ENCODE assay signal across 24 cellular contexts in genomic region chr2:64860936-64861335, GRCh38.
A peak's percentile ranks its signal among the peaks of the same experiment; 100 is the strongest.
DNase-seq lines count a peak whose midpoint lies in the region; TF ChIP-seq lines count a peak whose summit lies in the region.
"Had no signal": no experiment of that assay in that cellular context is flagged by ENCODE, and none has a peak within 500 bp of the region (broad histone marks: within the 10 kb centered on the region; RNA-seq: fewer than 3 reads in every experiment).

No MANE protein-coding gene starts in this region.

- TF ChIP-seq CTCF in breast epithelium (IDR thresholded peaks at IDR 0.05): no peak
- no peak for TF ChIP-seq CTCF in MCF 10A (IDR thresholded peaks at IDR 0.05; ENCODE audit: unreplicated experiment)
- TF ChIP-seq CTCF in tibial nerve (IDR thresholded peaks at IDR 0.05): no peak

- H3K4me1 Mint-ChIP-seq in MCF 10A (ENCODE audit: insufficient read depth, unreplicated experiment): peaks cover 11% of the 10 kb centered on the region

- WGBS in mesendoderm (ENCODE audit: extremely low coverage, insufficient coverage, low lambda C conversion rate): no CpG with 5 or more reads among the region's 1 CpG
- 81 to 88% methylated on average over 1 of the region's 1 CpG for WGBS in tibial nerve, 2 donors

- TF ChIP-seq EP300 in tibial nerve (IDR thresholded peaks at IDR 0.05): no peak

- peak overlapping the region; percentile 31 for H3K56ac ChIP-seq in mesendoderm (ENCODE audit: low read length)

- H3K4me2 ChIP-seq in mesendoderm (ENCODE audit: low read length): no peak overlapping the region
- H3K4me2 ChIP-seq: SK-N-SH had no signal

- H3K79me2 ChIP-seq in mesendoderm (ENCODE audit: control insufficient read depth, insufficient read depth, low read length): no peaks in the 10 kb centered on the region

- no peaks in the 10 kb centered on the region for H3K36me3 ChIP-seq in breast epithelium
- no peaks in the 10 kb centered on the region for H3K36me3 ChIP-seq in SK-N-MC (ENCODE audit: insufficient read depth, low read length)
- H3K36me3 ChIP-seq in mesendoderm (ENCODE audit: control insufficient read depth, insufficient read depth, low read length): no peaks in the 10 kb centered on the region
- H3K36me3 ChIP-seq in tibial nerve: no peaks in the 10 kb centered on the region
- H3K36me3 ChIP-seq: BE2C, HAP-1, neural progenitor cell had no signal

- TF ChIP-seq POLR2A in breast epithelium (IDR thresholded peaks at IDR 0.05): no peak
- no peak for TF ChIP-seq POLR2A in tibial nerve (IDR thresholded peaks at IDR 0.05)

- H3K23ac ChIP-seq in mesendoderm (ENCODE audit: low read length): no peak overlapping the region

- H3K27ac ChIP-seq in breast epithelium (peak overlapping the region; percentile 54 to 92), SK-N-MC (peak overlapping the region; percentile 51; the same call in 1 of the 2 replicates), mesendoderm (ENCODE audit: low read depth, low read length) (peak overlapping the region; percentile 13), tibial nerve (peak overlapping the region in 3 of 4 donors; percentile 93 to 97 (median 95))
- H3K27ac ChIP-seq: 22Rv1, neural progenitor cell had no signal

- H3K27ac Mint-ChIP-seq in MCF 10A (ENCODE audit: low read depth, unreplicated experiment): no peak overlapping the region
- H3K27ac Mint-ChIP-seq: activated naive CD8-positive, alpha-beta T cell; activated T-helper 1 cell treated with anti-CD3 and anti-CD28 coated beads, Interleukin-12 subunit alpha, Interleukin-12 subunit beta, Interleukin-2, Interleukin-4 antibody, amounts not matched to agents 30 ng/mL and 10 ng/mL and 1 ng/mL, durations not matched to agents 14 hours and 24 hours and 36 hours; neural progenitor cell had no signal

- no peak overlapping the region for H4K8ac ChIP-seq in mesendoderm (ENCODE audit: low read depth, low read length)

- BruUV-seq in MCF 10A (replicated peaks; lab: Mats Ljungman, UMichigan): no TSS peak

- H3K9me3 ChIP-seq in breast epithelium (no peaks in the 10 kb centered on the region), SK-N-MC (ENCODE audit: low read depth, low read length) (no peaks in the 10 kb centered on the region), tibial nerve (no peaks in the 10 kb centered on the region)
- H3K9me3 ChIP-seq: BE2C, HAP-1, mucosa of descending colon, SK-N-SH had no signal

- no peak overlapping the region for H2BK120ac ChIP-seq in mesendoderm (ENCODE audit: low read depth, low read length)

- DNase-seq in breast epithelium (ENCODE audit: low spot score in 2 of 2) (no peak), MCF 10A (ENCODE audit: unreplicated experiment) (no peak), SK-N-MC (ENCODE audit: low read depth, low spot score) (no peak), mesendoderm (no peak), tibial nerve (ENCODE audit: low spot score in 2 of 2) (no peak), NCI-H2029 treated with DMSO at 0.1 percent for 48 hours (lab: John Stamatoyannopoulos, UW) (no peak), NCI-H524 (lab: John Stamatoyannopoulos, UW) (no peak), HCEC 1CT (no peak)
- DNase-seq: activated CD4-positive, alpha-beta T cell treated with anti-CD3 and anti-CD28 coated beads for 1 hour; BE2C; dermis blood vessel endothelial cell; left cardiac atrium; NCI-H1436 treated with DMSO at 0.1 percent for 48 hours; NCI-H2171 treated with DMSO at 0.1 percent for 48 hours; NCI-H748 treated with DMSO at 0.1 percent for 48 hours; SK-N-SH; stimulated activated CD4-positive, alpha-beta T cell treated with anti-CD3 and anti-CD28 coated beads, Interleukin-1b, Interleukin-23, amount 100 ng/mL, for 48 hours; stimulated activated naive CD4-positive, alpha-beta T cell had no signal

- no peak overlapping the region for H3K4me3 Mint-ChIP-seq in MCF 10A (ENCODE audit: unreplicated experiment)
- H3K4me3 Mint-ChIP-seq: activated naive CD8-positive, alpha-beta T cell; activated T-helper 1 cell treated with anti-CD3 and anti-CD28 coated beads, Interleukin-12 subunit alpha, Interleukin-12 subunit beta, Interleukin-2, Interleukin-4 antibody, amounts not matched to agents 30 ng/mL and 10 ng/mL and 1 ng/mL, durations not matched to agents 14 hours and 24 hours and 36 hours; neural progenitor cell had no signal

- no peak overlapping the region for H2BK15ac ChIP-seq in mesendoderm (replicated peaks; ENCODE audit: low read depth)

- no peak overlapping the region for H3K4ac ChIP-seq in mesendoderm (ENCODE audit: low read depth, low read length)

- no peak overlapping the region for H3K9ac ChIP-seq in SK-N-MC (ENCODE audit: insufficient read length)
- H3K9ac ChIP-seq in mesendoderm (ENCODE audit: low read length): no peak overlapping the region
- H3K9ac ChIP-seq: neural progenitor cell, SK-N-SH had no signal

- H3K18ac ChIP-seq in mesendoderm (ENCODE audit: low read length): no peak overlapping the region

- intact Hi-C loops in breast epithelium (cut with DNase I; ENCODE audit: low total_unique reads): loop anchor here (10.0 kb wide), 2 partner anchors 276 to 526 kb away; no protein-coding TSS in a partner anchor
- intact Hi-C loops in MCF 10A (cut with micrococcal nuclease): no loop called here

- CTCF ChIA-PET in MCF 10A (lab: Yijun Ruan, JAX): interaction anchor here (1.3 to 1.6 kb wide), 2 partner anchors 12 to 208 kb away, joined by 5 to 6 read pairs; partner anchors contain the start of gene SERTAD2

- H3K27me3 Mint-ChIP-seq in MCF 10A (ENCODE audit: insufficient read depth, unreplicated experiment): no peaks in the 10 kb centered on the region

- H2BK5ac ChIP-seq in mesendoderm (ENCODE audit: low read length): no peak overlapping the region

- H3K4me3 ChIP-seq in breast epithelium (no peak overlapping the region), SK-N-MC (no peak overlapping the region), mesendoderm (ENCODE audit: low read length) (no peak overlapping the region), tibial nerve (no peak overlapping the region)
- H3K4me3 ChIP-seq: HAP-1, mucosa of descending colon, neural progenitor cell had no signal

- POLR2A ChIA-PET in MCF 10A (lab: Yijun Ruan, JAX): interaction anchor here (0.9 to 7.7 kb wide), 4 partner anchors 109 to 288 kb away, joined by 4 to 178 read pairs (median 65); partner anchors contain the start of gene SERTAD2

- no peaks in the 10 kb centered on the region for H3K79me1 ChIP-seq in mesendoderm (ENCODE audit: low read length)

- no peaks in the 10 kb centered on the region for H3K9me3 Mint-ChIP-seq in MCF 10A (ENCODE audit: unreplicated experiment)
- H3K9me3 Mint-ChIP-seq: activated T-helper 1 cell treated with anti-CD3 and anti-CD28 coated beads, Interleukin-12 subunit alpha, Interleukin-12 subunit beta, Interleukin-2, Interleukin-4 antibody, amounts not matched to agents 30 ng/mL and 10 ng/mL and 1 ng/mL, durations not matched to agents 14 hours and 24 hours and 36 hours; neural progenitor cell had no signal

- H4K5ac ChIP-seq in mesendoderm (ENCODE audit: low read length): no peak overlapping the region

- H3K27me3 ChIP-seq in breast epithelium (no peaks in the 10 kb centered on the region), mesendoderm (ENCODE audit: insufficient read depth, low read length, poor library complexity) (no peaks in the 10 kb centered on the region), tibial nerve (no peaks in the 10 kb centered on the region)
- H3K27me3 ChIP-seq: BE2C had no signal

- peaks cover 16 to 31% of the 10 kb centered on the region in 2 donors for H3K4me1 ChIP-seq in breast epithelium
- peaks cover 20% of the 10 kb centered on the region for H3K4me1 ChIP-seq in mesendoderm (ENCODE audit: control insufficient read depth, low read depth, low read length)
- H3K4me1 ChIP-seq in tibial nerve: peaks cover 8 to 56% (median 38%) of the 10 kb centered on the region in 4 donors

- H2AK5ac ChIP-seq in mesendoderm (ENCODE audit: low read length): peak overlapping the region; percentile 65

- no peaks in the 10 kb centered on the region for H3K36me3 Mint-ChIP-seq in MCF 10A (ENCODE audit: insufficient read depth, unreplicated experiment)
- H3K36me3 Mint-ChIP-seq: activated naive CD8-positive, alpha-beta T cell; neural progenitor cell had no signal

Comparison
In these comparisons a context has a peak if more than half of its experiments do, and no peak if none do; other contexts are left out.
1. H3K27ac ChIP-seq: peak in every context shown above with its lines; median percentile 95 in tibial nerve; 73 in breast epithelium; 51 in SK-N-MC; 13 in mesendoderm.